8 cellular contexts compared by ENCODE assay signal in genomic region chr13:29596064-29596418, GRCh38. TPM values are rescaled to one million over a fixed set of nuclear protein-coding genes. Genes with fewer than 3 reads are reported as not detected.
DNase-seq lines count a peak whose midpoint lies in the region; ATAC-seq and TF ChIP-seq lines count a peak whose summit lies in the region.

No MANE protein-coding gene starts in this region.

- peak overlapping the region; percentile 84 for H3K56ac ChIP-seq in mesendoderm (ENCODE audit: low read length)

- in situ Hi-C loops in brain microvascular endothelial cell (cut with HindIII; ENCODE audit: low pct_ligation_motif_present, low sequenced_read_pairs) = no loop called here

- H3K9me3 ChIP-seq in heart right ventricle = no peaks in the 10 kb centered on the region

- no peak overlapping the region for H4K8ac ChIP-seq in mesendoderm (ENCODE audit: low read depth, low read length)

- peaks cover 39% of the 10 kb centered on the region for H3K79me2 ChIP-seq in mesendoderm (ENCODE audit: control insufficient read depth, insufficient read depth, low read length)

- H3K36me3 ChIP-seq in heart right ventricle (no peaks in the 10 kb centered on the region), brain microvascular endothelial cell (replicated peaks) (peaks cover 2% of the 10 kb centered on the region), mesendoderm (ENCODE audit: control insufficient read depth, insufficient read depth, low read length) (no peaks in the 10 kb centered on the region), urinary bladder (ENCODE audit: insufficient read depth) (no peaks in the 10 kb centered on the region)

- H3K4me1 ChIP-seq in heart right ventricle = peaks cover 3 to 20% (median 12%) of the 10 kb centered on the region in 9 donors
- peaks cover 6% of the 10 kb centered on the region for H3K4me1 ChIP-seq in mesendoderm (ENCODE audit: control insufficient read depth, low read depth, low read length)
- H3K4me1 ChIP-seq in urinary bladder (ENCODE audit: insufficient read depth) = no peaks in the 10 kb centered on the region

- TF ChIP-seq CTCF in heart right ventricle (IDR thresholded peaks at IDR 0.05) (no peak), brain microvascular endothelial cell (IDR thresholded peaks at IDR 0.05; ENCODE audit: low read depth, low read length, missing control alignments) (no peak)

- H3K27ac ChIP-seq in heart right ventricle = peak overlapping the region in 2 of 10 donors; percentile 68 to 82
- peak overlapping the region; percentile 10 for H3K27ac ChIP-seq in brain microvascular endothelial cell
- H3K27ac ChIP-seq in mesendoderm (ENCODE audit: low read depth, low read length) = no peak overlapping the region
- H3K27ac ChIP-seq in urinary bladder (ENCODE audit: low read depth) = no peak overlapping the region

- no peak for ATAC-seq in heart right ventricle
- ATAC-seq in left cardiac atrium = no peak
- no peak for ATAC-seq in HG03025 (IDR thresholded peaks at IDR 0.05; ENCODE audit: low FRiP score, unreplicated experiment)

- H2BK120ac ChIP-seq in mesendoderm (ENCODE audit: low read depth, low read length) = no peak overlapping the region

- no peak overlapping the region for H3K23ac ChIP-seq in mesendoderm (ENCODE audit: low read length)

- peak overlapping the region; percentile 39 for H3K4me2 ChIP-seq in mesendoderm (ENCODE audit: low read length)

- H3K4me3 ChIP-seq in heart right ventricle = peak overlapping the region; percentile 40 to 91 (median 82)
- H3K4me3 ChIP-seq in brain microvascular endothelial cell (ENCODE audit: low read depth, low read length) = peak overlapping the region; percentile 58
- no peak overlapping the region for H3K4me3 ChIP-seq in mesendoderm (ENCODE audit: low read length)
- peak overlapping the region; percentile 83 for H3K4me3 ChIP-seq in urinary bladder (ENCODE audit: low read depth, low read length)

- H4K5ac ChIP-seq in mesendoderm (ENCODE audit: low read length) = no peak overlapping the region

- H3K27me3 ChIP-seq in heart right ventricle = peaks cover 0 to 11% (median 0%) of the 10 kb centered on the region in 7 donors
- no peaks in the 10 kb centered on the region for H3K27me3 ChIP-seq in brain microvascular endothelial cell (replicated peaks)
- no peaks in the 10 kb centered on the region for H3K27me3 ChIP-seq in mesendoderm (ENCODE audit: insufficient read depth, low read length, poor library complexity)

- intact Hi-C loops in heart right ventricle (cut with DNase I) = loop anchor here in 3 of 10 donors (5.0 to 10.0 kb wide), 2 partner anchors 89 to 109 kb away; no protein-coding TSS in a partner anchor
- intact Hi-C loops in left cardiac atrium (cut with DNase I) = no loop called here

- H3K79me1 ChIP-seq in mesendoderm (ENCODE audit: low read length) = peaks cover 10% of the 10 kb centered on the region

- peak overlapping the region; percentile 68 for H3K9ac ChIP-seq in mesendoderm (ENCODE audit: low read length)

- H2AK5ac ChIP-seq in mesendoderm (ENCODE audit: low read length) = no peak overlapping the region

- no peak overlapping the region for H3K18ac ChIP-seq in mesendoderm (ENCODE audit: low read length)

- no peak overlapping the region for H3K4ac ChIP-seq in mesendoderm (ENCODE audit: low read depth, low read length)

- WGBS in heart right ventricle, 2 donors = 46 to 48% methylated on average over 10 of the region's 10 CpGs
- no CpG with 5 or more reads among the region's 10 CpGs for WGBS in mesendoderm (ENCODE audit: extremely low coverage, insufficient coverage, low lambda C conversion rate)
- 38% methylated on average over 10 of the region's 10 CpGs for whole genome bisulfite sequencing in urinary bladder

- no peak overlapping the region for H2BK15ac ChIP-seq in mesendoderm (replicated peaks; ENCODE audit: low read depth)

- H2BK5ac ChIP-seq in mesendoderm (ENCODE audit: low read length) = no peak overlapping the region

- DNase-seq in heart right ventricle (no peak), left cardiac atrium (no peak), brain microvascular endothelial cell (no peak), mesendoderm (no peak), NCI-H2171 treated with DMSO at 0.1 percent for 48 hours (lab: John Stamatoyannopoulos, UW) (no peak), MV-4-11 (lab: John Stamatoyannopoulos, UW) (no peak)

RNA-seq across cellular contexts. Expression of gene SLC7A1, which starts 0.6 kb away (rescaled TPM):
- total RNA-seq in heart right ventricle (10 to 100 TPM; 11.4 to 29.2 (median 17.4) TPM), left cardiac atrium (10 to 100 TPM; 11.8 to 38.6 TPM), urinary bladder (8.5 TPM)
- polyA plus RNA-seq in heart right ventricle (10 to 100 TPM in 1 of 2 donors, 1 to 10 TPM in 1; 3.8 to 18.7 TPM), urinary bladder (11.7 TPM)
- polyA plus RNA-seq in mesendoderm (2013, experiment 1 of 2) = 53.2 TPM
- polyA plus RNA-seq in mesendoderm (2013, experiment 2 of 2) = 51.9 TPM
